In genomic region chr7:150937848-150938561, GRCh38 we compare ENCODE assay signal across 10 cellular contexts. TPM values are rescaled to one million over a fixed set of nuclear protein-coding genes. Genes with fewer than 3 reads are reported as not detected.
DNase-seq lines count a peak whose midpoint lies in the region; ATAC-seq and TF ChIP-seq lines count a peak whose summit lies in the region.
"Had no signal": no experiment of that assay in that cellular context is flagged by ENCODE, and none has a peak within 500 bp of the region (broad histone marks: within the 10 kb centered on the region; RNA-seq: fewer than 3 reads in every experiment).

No MANE protein-coding gene starts in this region.

- H3K4me1 ChIP-seq in mesendoderm (ENCODE audit: control insufficient read depth, low read depth, low read length) = no peaks in the 10 kb centered on the region
- H3K4me1 ChIP-seq in esophagus muscularis mucosa = peaks cover 0 to 34% (median 30%) of the 10 kb centered on the region in 4 donors
- H3K4me1 ChIP-seq in prostate gland (replicated peaks) = no peaks in the 10 kb centered on the region
- H3K4me1 ChIP-seq: psoas muscle had no signal

- intact Hi-C loops in CD4-positive, alpha-beta T cell (cut with DNase I, micrococcal nuclease) = no loop called here
- intact Hi-C loops in esophagus muscularis mucosa (cut with DNase I) = no loop called here
- intact Hi-C loops in prostate gland (cut with DNase I) = no loop called here

- TF ChIP-seq CTCF in CD4-positive, alpha-beta T cell (IDR thresholded peaks at IDR 0.05) = no peak
- no peak for TF ChIP-seq CTCF in esophagus muscularis mucosa (IDR thresholded peaks at IDR 0.05)
- no peak for TF ChIP-seq CTCF in GM20000 (IDR thresholded peaks at IDR 0.05; ENCODE audit: extremely low read depth, missing control alignments)
- TF ChIP-seq CTCF in prostate gland (IDR thresholded peaks at IDR 0.05) = no peak

- no peaks in the 10 kb centered on the region for H3K9me3 ChIP-seq in CD4-positive, alpha-beta T cell (ENCODE audit: control insufficient read depth, low read length)
- H3K9me3 ChIP-seq in esophagus muscularis mucosa (no peaks in the 10 kb centered on the region), prostate gland (no peaks in the 10 kb centered on the region)
- H3K9me3 ChIP-seq: psoas muscle had no signal

- peak in 6 of 10 experiments; percentile 13 to 39 (median 20) for DNase-seq in CD4-positive, alpha-beta T cell
- peak; percentile 41 for DNase-seq in KBM-7
- peak; percentile 48 for DNase-seq in activated CD8-positive, alpha-beta T cell treated with anti-CD3 and anti-CD28 coated beads, Interleukin-2, amount 10 ng/mL, durations not matched to agents 7 days and 5 days
- peak; percentile 47 for DNase-seq in mesendoderm
- DNase-seq in esophagus muscularis mucosa (ENCODE audit: extremely low spot score) = no peak
- no peak for DNase-seq in GM20000 (ENCODE audit: low spot score)
- no peak for DNase-seq in prostate gland (ENCODE audit: low spot score)
- DNase-seq: effector memory CD4-positive, alpha-beta T cell had no signal

- WGBS in mesendoderm (ENCODE audit: extremely low coverage, insufficient coverage, low lambda C conversion rate) = no CpG with 5 or more reads among the region's 15 CpGs
- 14% methylated on average over 13 of the region's 15 CpGs for WGBS in esophagus muscularis mucosa
- 20% methylated on average over 15 of the region's 15 CpGs for WGBS in prostate gland

- no peak overlapping the region for H3K27ac ChIP-seq in CD4-positive, alpha-beta T cell (ENCODE audit: low read depth, low read length)
- H3K27ac ChIP-seq in mesendoderm (ENCODE audit: low read depth, low read length) (no peak overlapping the region), esophagus muscularis mucosa (replicated peaks in 1 of 4) (no peak overlapping the region), prostate gland (no peak overlapping the region)
- H3K27ac ChIP-seq: psoas muscle had no signal

- no peak overlapping the region for H2BK120ac ChIP-seq in mesendoderm (ENCODE audit: low read depth, low read length)

- peaks cover 45% of the 10 kb centered on the region for H3K4me1 Mint-ChIP-seq in CD4-positive, alpha-beta T cell (ENCODE audit: low read depth)
- H3K4me1 Mint-ChIP-seq in activated CD8-positive, alpha-beta T cell treated with anti-CD3 and anti-CD28 coated beads, Interleukin-2, amount 10 ng/mL, durations not matched to agents 7 days and 5 days (ENCODE audit: low read depth) = peaks cover 39% of the 10 kb centered on the region

- no peak overlapping the region for H3K4ac ChIP-seq in mesendoderm (ENCODE audit: low read depth, low read length)

- H3K36me3 Mint-ChIP-seq in CD4-positive, alpha-beta T cell (ENCODE audit: low read depth) = no peaks in the 10 kb centered on the region
- H3K36me3 Mint-ChIP-seq in activated CD8-positive, alpha-beta T cell treated with anti-CD3 and anti-CD28 coated beads, Interleukin-2, amount 10 ng/mL, durations not matched to agents 7 days and 5 days (ENCODE audit: low read depth) = no peaks in the 10 kb centered on the region

- TF ChIP-seq EP300 in esophagus muscularis mucosa (IDR thresholded peaks at IDR 0.05) = no peak

- H3K18ac ChIP-seq in mesendoderm (ENCODE audit: low read length) = no peak overlapping the region

- H3K56ac ChIP-seq in mesendoderm (ENCODE audit: low read length) = no peak overlapping the region

- no peak overlapping the region for H4K5ac ChIP-seq in mesendoderm (ENCODE audit: low read length)

- TF ChIP-seq POLR2A in esophagus muscularis mucosa (IDR thresholded peaks at IDR 0.05; ENCODE audit: low read depth) (no peak), prostate gland (IDR thresholded peaks at IDR 0.05) (no peak)

- H3K23ac ChIP-seq in mesendoderm (ENCODE audit: low read length) = no peak overlapping the region

- H2BK5ac ChIP-seq in mesendoderm (ENCODE audit: low read length) = no peak overlapping the region

- CTCF ChIA-PET in CD4-positive, alpha-beta T cell (lab: Charles Lee) = no interaction called here
- CTCF ChIA-PET in activated CD8-positive, alpha-beta T cell treated with anti-CD3 and anti-CD28 coated beads, Interleukin-2, amount 10 ng/mL, durations not matched to agents 7 days and 5 days (lab: Charles Lee) = interaction anchor here (1.1 to 1.7 kb wide), 5 partner anchors 18 to 70 kb away, joined by 3 to 6 read pairs (median 4); no protein-coding TSS in a partner anchor

- no peaks in the 10 kb centered on the region for H3K79me2 ChIP-seq in mesendoderm (ENCODE audit: control insufficient read depth, insufficient read depth, low read length)

- no peak overlapping the region for H3K4me3 ChIP-seq in mesendoderm (ENCODE audit: low read length)
- no peak overlapping the region for H3K4me3 ChIP-seq in esophagus muscularis mucosa
- no peak overlapping the region for H3K4me3 ChIP-seq in prostate gland
- H3K4me3 ChIP-seq: psoas muscle had no signal

- no peaks in the 10 kb centered on the region for H3K27me3 Mint-ChIP-seq in CD4-positive, alpha-beta T cell
- H3K27me3 Mint-ChIP-seq in activated CD8-positive, alpha-beta T cell treated with anti-CD3 and anti-CD28 coated beads, Interleukin-2, amount 10 ng/mL, durations not matched to agents 7 days and 5 days (ENCODE audit: low read depth) = peaks cover 16% of the 10 kb centered on the region

- in situ Hi-C loops in KBM-7 (cut with MboI; ENCODE audit: low pct_unique_long_range_greater_than_20kb, low sequenced_read_pairs) = no loop called here

- H3K36me3 ChIP-seq in mesendoderm (ENCODE audit: control insufficient read depth, insufficient read depth, low read length) = no peaks in the 10 kb centered on the region
- no peaks in the 10 kb centered on the region for H3K36me3 ChIP-seq in esophagus muscularis mucosa
- no peaks in the 10 kb centered on the region for H3K36me3 ChIP-seq in prostate gland

- H2BK15ac ChIP-seq in mesendoderm (replicated peaks; ENCODE audit: low read depth) = no peak overlapping the region

- H3K4me3 Mint-ChIP-seq in CD4-positive, alpha-beta T cell = peak overlapping the region; percentile 74
- peak overlapping the region; percentile 28 for H3K4me3 Mint-ChIP-seq in activated CD8-positive, alpha-beta T cell treated with anti-CD3 and anti-CD28 coated beads, Interleukin-2, amount 10 ng/mL, durations not matched to agents 7 days and 5 days

- H3K27me3 ChIP-seq in CD4-positive, alpha-beta T cell (ENCODE audit: control insufficient read depth, insufficient read depth, low read length) = no peaks in the 10 kb centered on the region
- H3K27me3 ChIP-seq in mesendoderm (ENCODE audit: insufficient read depth, low read length, poor library complexity) (no peaks in the 10 kb centered on the region), esophagus muscularis mucosa (no peaks in the 10 kb centered on the region), prostate gland (replicated peaks; ENCODE audit: insufficient read depth) (no peaks in the 10 kb centered on the region)

- POLR2A ChIA-PET in CD4-positive, alpha-beta T cell (lab: Charles Lee) = interaction anchor here (0.7 to 0.9 kb wide), 2 partner anchors 29 to 41 kb away, joined by 3 read pairs; no protein-coding TSS in a partner anchor
- POLR2A ChIA-PET in activated CD8-positive, alpha-beta T cell treated with anti-CD3 and anti-CD28 coated beads, Interleukin-2, amount 10 ng/mL, durations not matched to agents 7 days and 5 days (lab: Charles Lee) = interaction anchor here (0.5 kb wide), 1 partner anchor 431 kb away, joined by 3 read pairs; no protein-coding TSS in a partner anchor

- H4K8ac ChIP-seq in mesendoderm (ENCODE audit: low read depth, low read length) = no peak overlapping the region

- no peaks in the 10 kb centered on the region for H3K79me1 ChIP-seq in mesendoderm (ENCODE audit: low read length)

- no peak overlapping the region for H2AK5ac ChIP-seq in mesendoderm (ENCODE audit: low read length)

- no peaks in the 10 kb centered on the region for H3K9me3 Mint-ChIP-seq in CD4-positive, alpha-beta T cell
- no peaks in the 10 kb centered on the region for H3K9me3 Mint-ChIP-seq in activated CD8-positive, alpha-beta T cell treated with anti-CD3 and anti-CD28 coated beads, Interleukin-2, amount 10 ng/mL, durations not matched to agents 7 days and 5 days (ENCODE audit: insufficient read depth)

- no peak overlapping the region for H3K4me2 ChIP-seq in mesendoderm (ENCODE audit: low read length)

- no peak overlapping the region for H3K9ac ChIP-seq in mesendoderm (ENCODE audit: low read length)

- peak; percentile 75 for ATAC-seq in CD4-positive, alpha-beta T cell (ENCODE audit: poor library complexity)
- ATAC-seq in activated CD8-positive, alpha-beta T cell treated with anti-CD3 and anti-CD28 coated beads, Interleukin-2, amount 10 ng/mL, durations not matched to agents 7 days and 5 days = peak; percentile 63
- ATAC-seq in GM19455 (IDR thresholded peaks at IDR 0.05; ENCODE audit: unreplicated experiment) = no peak
- ATAC-seq: psoas muscle had no signal

- peak overlapping the region; percentile 72 for H3K27ac Mint-ChIP-seq in CD4-positive, alpha-beta T cell
- no peak overlapping the region for H3K27ac Mint-ChIP-seq in activated CD8-positive, alpha-beta T cell treated with anti-CD3 and anti-CD28 coated beads, Interleukin-2, amount 10 ng/mL, durations not matched to agents 7 days and 5 days

RNA-seq across cellular contexts. Expression of gene KCNH2, which starts 40.1 kb away (rescaled TPM):
- 1 to 10 TPM; 1.9 to 2.3 TPM for total RNA-seq in CD4-positive, alpha-beta T cell
- not detected for total RNA-seq in activated CD8-positive, alpha-beta T cell treated with anti-CD3 and anti-CD28 coated beads, Interleukin-2, amount 10 ng/mL, durations not matched to agents 7 days and 5 days
- polyA plus RNA-seq in mesendoderm (2013, experiment 1 of 2) = 0.93 TPM
- polyA plus RNA-seq in mesendoderm (2013, experiment 2 of 2) = 0.73 TPM
- total RNA-seq in esophagus muscularis mucosa (10 to 100 TPM; 29.8 to 71.7 (median 42.5) TPM), prostate gland (100 to 1,000 TPM in 1 of 2 donors, 10 to 100 TPM in 1; 10.1 to 184 TPM)

RNA-seq across cellular contexts. Expression of gene NOS3, which starts 52.8 kb away (rescaled TPM):
- total RNA-seq in CD4-positive, alpha-beta T cell = 1 to 10 TPM; 3.9 to 7.1 TPM
- total RNA-seq in activated CD8-positive, alpha-beta T cell treated with anti-CD3 and anti-CD28 coated beads, Interleukin-2, amount 10 ng/mL, durations not matched to agents 7 days and 5 days = 10 to 100 TPM; 12.2 to 13.8 TPM
- 2.6 TPM for polyA plus RNA-seq in mesendoderm (2013, experiment 1 of 2)
- 2.6 TPM for polyA plus RNA-seq in mesendoderm (2013, experiment 2 of 2)
- total RNA-seq in esophagus muscularis mucosa = 10 to 100 TPM in 3 of 4 donors, 1 to 10 TPM in 1; 3.7 to 20.2 (median 16.2) TPM
- 10 to 100 TPM in 1 of 2 donors, 1 to 10 TPM in 1; 6.1 to 10.4 TPM for total RNA-seq in prostate gland

Comparison
In these comparisons a context has a peak if more than half of its experiments do, and no peak if none do; other contexts are left out.
1. DNase-seq: peak in CD4-positive, alpha-beta T cell (6 of 10), KBM-7 (single experiment), activated CD8-positive, alpha-beta T cell treated with anti-CD3 and anti-CD28 coated beads, Interleukin-2, amount 10 ng/mL, durations not matched to agents 7 days and 5 days (single experiment) and mesendoderm (single experiment); none in esophagus muscularis mucosa (single experiment), GM20000 (single experiment) and prostate gland (single experiment).